18 cellular contexts compared by ENCODE assay signal in the genomic region with DNA sequence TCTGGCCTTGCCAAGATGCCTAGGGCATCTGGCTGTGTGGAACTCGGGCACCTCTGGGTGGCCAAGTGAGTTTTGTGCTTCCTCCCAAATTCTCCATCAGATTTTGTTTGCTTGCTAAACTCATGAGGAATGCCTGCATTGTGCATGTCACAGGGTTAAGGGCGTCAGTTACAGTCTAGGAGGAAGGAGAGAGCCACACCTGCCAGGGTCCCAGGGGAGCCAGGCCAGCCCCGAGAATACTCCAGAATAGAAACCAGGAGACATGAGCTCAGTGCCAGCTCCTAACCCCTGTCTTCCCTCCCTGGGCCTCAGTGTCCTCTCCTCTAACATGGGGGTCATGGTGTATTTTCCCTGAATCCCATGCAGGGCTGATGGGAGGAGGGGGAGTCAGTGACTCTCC. TPM values are rescaled to one million over a fixed set of nuclear protein-coding genes. Genes with fewer than 3 reads are reported as not detected.
DNase-seq lines count a peak whose midpoint lies in the region; ATAC-seq, FAIRE-seq and TF ChIP-seq lines count a peak whose summit lies in the region.
"Had no signal": no experiment of that assay in that cellular context is flagged by ENCODE, and none has a peak within 500 bp of the region (broad histone marks: within the 10 kb centered on the region; RNA-seq: fewer than 3 reads in every experiment).

No MANE protein-coding gene starts in this region.

- DNase-seq in activated CD8-positive, alpha-beta memory T cell treated with anti-CD3 and anti-CD28 coated beads for 24 hours: peak; percentile 19
- DNase-seq in activated CD8-positive, alpha-beta memory T cell treated with anti-CD3 and anti-CD28 coated beads, Interleukin-2, amount 50 U/mL, for 48 hours: no peak
- DNase-seq in LNCaP clone FGC (ENCODE audit: low read depth) (no peak), islet precursor cell (peak; percentile 21), type B pancreatic cell (ENCODE audit: extremely low spot score, unreplicated experiment) (peak; percentile 56), HTR-8/SVneo (ENCODE audit: insufficient read length, low spot score) (no peak)
- DNase-seq: 8988T, AML-193, H9, HFFc6, KG1, MV-4-11, NCI-H1105 treated with DMSO at 0.1 percent for 48 hours, NCI-H2029 treated with DMSO at 0.1 percent for 48 hours, NCI-H446 had no signal

- no peak for FAIRE-seq in HTR-8/SVneo (lab: Jason Lieb, UNC)

- no peak overlapping the region for H3K4me3 ChIP-seq in LNCaP clone FGC (ENCODE audit: low read depth, low read length)

- H3K36me3 Mint-ChIP-seq in type B pancreatic cell: peaks cover 4% of the 10 kb centered on the region

- TF ChIP-seq CTCF in LNCaP clone FGC (IDR thresholded peaks at IDR 0.05; ENCODE audit: control insufficient read depth, extremely low read depth, insufficient read depth): peak; percentile 34
- TF ChIP-seq CTCF in type B pancreatic cell (conservative IDR thresholded peaks at IDR 0.05): no peak

- no peaks in the 10 kb centered on the region for H3K9me3 Mint-ChIP-seq in type B pancreatic cell
- H3K9me3 Mint-ChIP-seq: H9, HFFc6 had no signal

- no peak overlapping the region for H3K4me3 Mint-ChIP-seq in type B pancreatic cell
- H3K4me3 Mint-ChIP-seq: H9, HFFc6 had no signal

- H3K4me1 Mint-ChIP-seq in type B pancreatic cell (ENCODE audit: unreplicated experiment): no peaks in the 10 kb centered on the region

- no peaks in the 10 kb centered on the region for H3K27me3 Mint-ChIP-seq in type B pancreatic cell

- ATAC-seq in HG02759 (IDR thresholded peaks at IDR 0.05; ENCODE audit: unreplicated experiment): no peak
- ATAC-seq: Right ventricle myocardium inferior had no signal

- H3K27ac Mint-ChIP-seq in type B pancreatic cell: no peak overlapping the region
- H3K27ac Mint-ChIP-seq: HFFc6 had no signal

RNA-seq across cellular contexts. Expression of a gene that starts 22.0 kb away (rescaled TPM):
- total RNA-seq in type B pancreatic cell (ENCODE audit: low replicate concordance): 0.29 and 0.65 TPM in 2 replicates
- total RNA-seq: HT1080, Right ventricle myocardium inferior had no signal

RNA-seq across cellular contexts. Expression of a gene that starts 36.5 kb away (rescaled TPM):
- total RNA-seq in type B pancreatic cell (ENCODE audit: low replicate concordance): not detected in 2 replicates
- total RNA-seq: H9, HFFc6, HT1080, Right ventricle myocardium inferior had no signal

Comparison
In these comparisons a context has a peak if more than half of its experiments do, and no peak if none do; other contexts are left out.
1. DNase-seq: peak in activated CD8-positive, alpha-beta memory T cell treated with anti-CD3 and anti-CD28 coated beads for 24 hours (single experiment), islet precursor cell (single experiment) and type B pancreatic cell (single experiment); none in activated CD8-positive, alpha-beta memory T cell treated with anti-CD3 and anti-CD28 coated beads, Interleukin-2, amount 50 U/mL, for 48 hours (single experiment), LNCaP clone FGC (single experiment) and HTR-8/SVneo (single experiment).